In the genomic region with DNA sequence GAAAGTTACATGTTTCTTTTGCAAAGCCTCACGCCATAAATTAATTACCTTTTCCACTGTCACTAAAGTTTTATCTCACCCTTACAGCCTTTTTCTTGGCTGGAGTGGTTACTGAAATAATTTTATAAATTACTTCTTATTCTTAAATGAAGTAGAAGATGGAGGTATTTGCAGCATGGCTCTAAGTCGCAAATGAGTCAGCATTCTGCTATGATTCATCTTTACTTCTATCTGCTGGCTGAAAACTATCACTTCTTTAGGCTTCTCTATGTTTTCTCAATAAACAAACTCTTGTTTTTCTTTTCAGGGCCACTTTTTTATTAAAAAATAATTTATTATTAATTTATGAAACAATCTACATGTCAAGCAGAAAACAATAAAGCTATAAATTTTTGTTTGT, we compare ENCODE assay signal across 14 cellular contexts.
"Had no signal": no experiment of that assay in that cellular context is flagged by ENCODE, and none has a peak within 500 bp of the region (broad histone marks: within the 10 kb centered on the region; RNA-seq: fewer than 3 reads in every experiment).

No MANE protein-coding gene starts in this region.

- H3K27ac ChIP-seq: cardiac muscle cell, thyroid gland had no signal

- DNase-seq: activated CD4-positive, alpha-beta T cell treated with anti-CD3 and anti-CD28 coated beads, Interleukin-2, amount 10 ng/mL, durations not matched to agents 7 days and 5 days; activated naive CD4-positive, alpha-beta T cell treated with anti-CD3 and anti-CD28 coated beads for 36 hours; activated T-cell treated with anti-CD3 and anti-CD28 coated beads for 4 hours; left colon; occipital lobe; right cardiac atrium; T-cell; thyroid gland had no signal

- ATAC-seq: activated T-helper 17 cell treated with anti-CD3 and anti-CD28 coated beads, Interleukin-2, amount 50 U/mL, for 72 hours; left colon; right cardiac atrium; stimulated activated effector memory CD8-positive, alpha-beta T cell treated with anti-CD3 and anti-CD28 coated beads, Interleukin-12 subunit alpha, Interleukin-12 subunit beta, amount 100 ng/mL, for 72 hours; T-cell had no signal

- H3K9me3 Mint-ChIP-seq: activated CD4-positive, alpha-beta T cell treated with anti-CD3 and anti-CD28 coated beads, Interleukin-2, amount 10 ng/mL, durations not matched to agents 7 days and 5 days; activated naive CD4-positive, alpha-beta T cell treated with anti-CD3 and anti-CD28 coated beads for 36 hours; activated T-helper 17 cell treated with anti-CD3 and anti-CD28 coated beads, Interleukin-2, amount 50 U/mL, for 72 hours; nephron; stimulated activated effector memory CD8-positive, alpha-beta T cell treated with anti-CD3 and anti-CD28 coated beads, Interleukin-12 subunit alpha, Interleukin-12 subunit beta, amount 100 ng/mL, for 72 hours; T-cell had no signal

- H3K36me3 ChIP-seq: cardiac muscle cell, thyroid gland had no signal

- H3K4me1 ChIP-seq: thyroid gland had no signal

- H3K36me3 Mint-ChIP-seq: stimulated activated effector memory CD8-positive, alpha-beta T cell treated with anti-CD3 and anti-CD28 coated beads, Interleukin-12 subunit alpha, Interleukin-12 subunit beta, amount 100 ng/mL, for 72 hours; T-cell had no signal

- H3K4me3 ChIP-seq: cardiac muscle cell, smooth muscle cell, thyroid gland had no signal

- H3K27ac Mint-ChIP-seq: activated CD4-positive, alpha-beta T cell treated with anti-CD3 and anti-CD28 coated beads, Interleukin-2, amount 10 ng/mL, durations not matched to agents 7 days and 5 days; activated naive CD4-positive, alpha-beta T cell treated with anti-CD3 and anti-CD28 coated beads for 36 hours; activated T-helper 17 cell treated with anti-CD3 and anti-CD28 coated beads, Interleukin-2, amount 50 U/mL, for 72 hours; nephron; progenitor cell of endocrine pancreas; stimulated activated effector memory CD8-positive, alpha-beta T cell treated with anti-CD3 and anti-CD28 coated beads, Interleukin-12 subunit alpha, Interleukin-12 subunit beta, amount 100 ng/mL, for 72 hours; T-cell had no signal

- H3K4me3 Mint-ChIP-seq: activated CD4-positive, alpha-beta T cell treated with anti-CD3 and anti-CD28 coated beads, Interleukin-2, amount 10 ng/mL, durations not matched to agents 7 days and 5 days; activated naive CD4-positive, alpha-beta T cell treated with anti-CD3 and anti-CD28 coated beads for 36 hours; activated T-helper 17 cell treated with anti-CD3 and anti-CD28 coated beads, Interleukin-2, amount 50 U/mL, for 72 hours; nephron; stimulated activated effector memory CD8-positive, alpha-beta T cell treated with anti-CD3 and anti-CD28 coated beads, Interleukin-12 subunit alpha, Interleukin-12 subunit beta, amount 100 ng/mL, for 72 hours; T-cell had no signal

- H3K4me1 Mint-ChIP-seq: activated CD4-positive, alpha-beta T cell treated with anti-CD3 and anti-CD28 coated beads, Interleukin-2, amount 10 ng/mL, durations not matched to agents 7 days and 5 days; activated T-helper 17 cell treated with anti-CD3 and anti-CD28 coated beads, Interleukin-2, amount 50 U/mL, for 72 hours; stimulated activated effector memory CD8-positive, alpha-beta T cell treated with anti-CD3 and anti-CD28 coated beads, Interleukin-12 subunit alpha, Interleukin-12 subunit beta, amount 100 ng/mL, for 72 hours; T-cell had no signal

- H3K27me3 ChIP-seq: cardiac muscle cell, thyroid gland had no signal

- H3K9me3 ChIP-seq: thyroid gland had no signal
